Comparison of ENCODE assay signal across 1 cellular context in the genomic region with DNA sequence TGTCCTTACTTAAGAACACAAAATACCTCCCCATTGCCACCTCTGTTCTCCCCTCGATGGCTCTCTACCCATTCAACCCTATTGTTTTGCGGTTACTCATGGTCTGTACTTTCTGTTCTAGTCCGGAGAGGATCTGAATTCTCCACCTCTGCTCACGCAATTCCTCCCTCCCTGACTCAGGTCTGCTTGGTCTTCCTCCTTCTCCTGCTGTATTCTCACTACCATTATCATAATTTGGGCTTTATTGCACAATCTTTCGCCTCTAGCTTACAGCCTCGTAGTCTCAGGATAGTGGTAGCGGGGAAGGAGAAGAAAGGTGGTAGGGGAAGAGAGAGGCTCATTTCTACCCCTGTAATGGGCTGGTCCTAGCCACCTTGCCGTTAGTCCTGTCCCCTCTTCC.
TF ChIP-seq lines count a peak whose summit lies in the region.

No MANE protein-coding gene starts in this region.

TF ChIP-seq in K562, 482 proteins besides CTCF, POLR2A, EP300 and RAD21 (continued from another document):
- peak; percentile 45; the same call in 1 of the 2 replicates for TF ChIP-seq CEBPG (CRISPR knock-in tag; IDR thresholded peaks at IDR 0.05)
- peak; percentile 84 to 91 for TF ChIP-seq CEBPG (tag; conservative IDR thresholded peaks at IDR 0.05 in 1 of 2, IDR thresholded peaks at IDR 0.05 in 1 of 2)
- TF ChIP-seq TEAD2 (tag; IDR thresholded peaks at IDR 0.05), result no peak
- TF ChIP-seq, protein P1, sequence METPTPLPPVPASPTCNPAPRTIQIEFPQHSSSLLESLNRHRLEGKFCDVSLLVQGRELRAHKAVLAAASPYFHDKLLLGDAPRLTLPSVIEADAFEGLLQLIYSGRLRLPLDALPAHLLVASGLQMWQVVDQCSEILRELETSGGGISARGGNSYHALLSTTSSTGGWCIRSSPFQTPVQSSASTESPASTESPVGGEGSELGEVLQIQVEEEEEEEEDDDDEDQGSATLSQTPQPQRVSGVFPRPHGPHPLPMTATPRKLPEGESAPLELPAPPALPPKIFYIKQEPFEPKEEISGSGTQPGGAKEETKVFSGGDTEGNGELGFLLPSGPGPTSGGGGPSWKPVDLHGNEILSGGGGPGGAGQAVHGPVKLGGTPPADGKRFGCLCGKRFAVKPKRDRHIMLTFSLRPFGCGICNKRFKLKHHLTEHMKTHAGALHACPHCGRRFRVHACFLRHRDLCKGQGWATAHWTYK (CRISPR knock-in tag; IDR thresholded peaks at IDR 0.05), result no peak
- TF ChIP-seq, protein P2, sequence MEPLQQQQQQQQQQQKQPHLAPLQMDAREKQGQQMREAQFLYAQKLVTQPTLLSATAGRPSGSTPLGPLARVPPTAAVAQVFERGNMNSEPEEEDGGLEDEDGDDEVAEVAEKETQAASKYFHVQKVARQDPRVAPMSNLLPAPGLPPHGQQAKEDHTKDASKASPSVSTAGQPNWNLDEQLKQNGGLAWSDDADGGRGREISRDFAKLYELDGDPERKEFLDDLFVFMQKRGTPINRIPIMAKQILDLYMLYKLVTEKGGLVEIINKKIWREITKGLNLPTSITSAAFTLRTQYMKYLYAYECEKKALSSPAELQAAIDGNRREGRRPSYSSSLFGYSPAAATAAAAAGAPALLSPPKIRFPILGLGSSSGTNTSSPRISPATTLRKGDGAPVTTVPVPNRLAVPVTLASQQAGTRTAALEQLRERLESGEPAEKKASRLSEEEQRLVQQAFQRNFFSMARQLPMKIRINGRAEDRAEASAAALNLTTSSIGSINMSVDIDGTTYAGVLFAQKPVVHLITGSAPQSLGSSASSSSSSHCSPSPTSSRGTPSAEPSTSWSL (CRISPR knock-in tag; IDR thresholded peaks at IDR 0.05; ENCODE audit: borderline replicate concordance), result 0 out of 2 replicates have a peak, but pooled peaks have one; percentile 43
- TF ChIP-seq PHF8 (IDR thresholded peaks at IDR 0.05; ENCODE audit: borderline replicate concordance, low read length), result 0 out of 2 replicates have a peak, but pooled peaks have one; percentile 10
- no peak for TF ChIP-seq NCOA6 (IDR thresholded peaks at IDR 0.05)
TF ChIP-seq in K562: peak in this region for 5.
